ENCODE assay signal across 10 cellular contexts in genomic region chr1:120850071-120850530, GRCh38. TPM values are rescaled to one million over a fixed set of nuclear protein-coding genes. Genes with fewer than 3 reads are reported as not detected.
A peak's percentile ranks its signal among the peaks of the same experiment; 100 is the strongest.
DNase-seq lines count a peak whose midpoint lies in the region; ATAC-seq and TF ChIP-seq lines count a peak whose summit lies in the region.
"Not testable (repeated sequence)": the region's sequence is repeated elsewhere in the genome, so short reads cannot be mapped to it uniquely, and the experiment has no call there.
"Had no signal": no experiment of that assay in that cellular context is flagged by ENCODE, and none has a peak within 500 bp of the region (broad histone marks: within the 10 kb centered on the region; RNA-seq: fewer than 3 reads in every experiment).

No MANE protein-coding gene starts in this region.

- H3K27ac ChIP-seq in RWPE1: peak overlapping the region; percentile 80

- H3K27me3 Mint-ChIP-seq in activated naive CD8-positive, alpha-beta T cell treated with anti-CD3 and anti-CD28 coated beads, Interleukin-2, amount 10 ng/mL, durations not matched to agents 7 days and 5 days: not testable (repeated sequence)

- CTCF ChIA-PET in RWPE1 (lab: Yijun Ruan, JAX): not testable (repeated sequence)

- H3K36me3 Mint-ChIP-seq in activated naive CD8-positive, alpha-beta T cell treated with anti-CD3 and anti-CD28 coated beads, Interleukin-2, amount 10 ng/mL, durations not matched to agents 7 days and 5 days: not testable (repeated sequence)

- peaks cover 12% of the 10 kb centered on the region for H3K4me1 Mint-ChIP-seq in activated naive CD8-positive, alpha-beta T cell treated with anti-CD3 and anti-CD28 coated beads, Interleukin-2, amount 10 ng/mL, durations not matched to agents 7 days and 5 days

- H3K27ac Mint-ChIP-seq in activated naive CD8-positive, alpha-beta T cell treated with anti-CD3 and anti-CD28 coated beads, Interleukin-2, amount 10 ng/mL, durations not matched to agents 7 days and 5 days: peak overlapping the region; percentile 94

- POLR2A ChIA-PET in RWPE1 (lab: Yijun Ruan, JAX; ENCODE audit: low non-redundant PET); activated naive CD8-positive, alpha-beta T cell treated with anti-CD3 and anti-CD28 coated beads, Interleukin-2, amount 10 ng/mL, durations not matched to agents 7 days and 5 days (lab: Charles Lee): not testable (repeated sequence)

- not testable (repeated sequence) for H3K9me3 Mint-ChIP-seq in activated naive CD8-positive, alpha-beta T cell treated with anti-CD3 and anti-CD28 coated beads, Interleukin-2, amount 10 ng/mL, durations not matched to agents 7 days and 5 days

- peak overlapping the region; percentile 86 for H3K4me3 Mint-ChIP-seq in activated naive CD8-positive, alpha-beta T cell treated with anti-CD3 and anti-CD28 coated beads, Interleukin-2, amount 10 ng/mL, durations not matched to agents 7 days and 5 days

- ATAC-seq in GM18520 (IDR thresholded peaks at IDR 0.05; ENCODE audit: unreplicated experiment): peak; percentile 4
- peak; percentile 6 for ATAC-seq in activated naive CD8-positive, alpha-beta T cell treated with anti-CD3 and anti-CD28 coated beads, Interleukin-2, amount 10 ng/mL, durations not matched to agents 7 days and 5 days (ENCODE audit: low read depth)
- peak; percentile 3 for ATAC-seq in esophagus mucosa

- TF ChIP-seq CTCF in AG09319 (IDR thresholded peaks at IDR 0.05; ENCODE audit: low read depth, low read length); RWPE1 (conservative IDR thresholded peaks at IDR 0.05; ENCODE audit: low read depth): not testable (repeated sequence)

- DNase-seq in AG09319 (ENCODE audit: extremely low read depth, low read depth): peak; percentile 4
- DNase-seq in HT-29 (ENCODE audit: low spot score): peak; percentile 59
- DNase-seq in RWPE1 (ENCODE audit: low spot score); activated naive CD8-positive, alpha-beta T cell treated with anti-CD3 and anti-CD28 coated beads, Interleukin-2, amount 10 ng/mL, durations not matched to agents 7 days and 5 days: not testable (repeated sequence)
- peak; percentile 43 for DNase-seq in medulla oblongata (ENCODE audit: extremely low spot score)
- peak; percentile 49 for DNase-seq in retina

RNA-seq across cellular contexts. Expression of gene PPIAL4A, which starts 39.5 kb away (rescaled TPM):
- not detected in 2 replicates for total RNA-seq in HT-29 (2014; rRNA removed; shearing (Covaris generic))
- not detected for total RNA-seq in activated naive CD8-positive, alpha-beta T cell treated with anti-CD3 and anti-CD28 coated beads, Interleukin-2, amount 10 ng/mL, durations not matched to agents 7 days and 5 days
- not detected for total RNA-seq in esophagus mucosa
- total RNA-seq: pulmonary artery endothelial cell, SJCRH30 had no signal
